Comparison of ENCODE assay signal across 12 cellular contexts in the genomic region with DNA sequence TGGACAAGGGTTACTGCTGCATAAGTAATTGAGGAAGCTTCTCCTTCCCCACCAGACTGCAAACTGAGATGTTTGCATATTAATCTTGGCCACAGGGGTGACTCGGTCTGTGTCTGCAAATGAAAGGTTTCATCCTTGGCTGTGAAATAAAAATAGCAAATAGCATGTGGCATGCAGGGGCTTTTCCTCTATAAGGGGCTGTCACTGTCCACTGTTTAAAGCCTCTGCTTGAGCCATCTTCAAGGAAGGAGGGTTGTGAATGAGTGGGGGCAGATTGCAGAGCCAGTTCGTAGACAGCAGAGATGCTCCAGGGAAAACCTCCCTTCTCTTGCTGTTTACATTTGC. TPM values are rescaled to one million over a fixed set of nuclear protein-coding genes. Genes with fewer than 3 reads are reported as not detected.
A peak's percentile ranks its signal among the peaks of the same experiment; 100 is the strongest.
DNase-seq lines count a peak whose midpoint lies in the region; ATAC-seq and TF ChIP-seq lines count a peak whose summit lies in the region.
"Had no signal": no experiment of that assay in that cellular context is flagged by ENCODE, and none has a peak within 500 bp of the region (broad histone marks: within the 10 kb centered on the region; RNA-seq: fewer than 3 reads in every experiment).

No MANE protein-coding gene starts in this region.

- H2AFZ ChIP-seq in ACC112 (ENCODE audit: low read length, unreplicated experiment), result no peak overlapping the region

- H3K27me3 ChIP-seq in ACC112 (ENCODE audit: insufficient read depth, low read length), result no peaks in the 10 kb centered on the region
- no peaks in the 10 kb centered on the region for H3K27me3 ChIP-seq in ascending aorta

- H3K4me3 ChIP-seq in ACC112 (ENCODE audit: low read depth, low read length) (peak overlapping the region; percentile 42; the same call in 1 of the 2 replicates), ascending aorta (no peak overlapping the region)

- no peaks in the 10 kb centered on the region for H3K79me2 ChIP-seq in ACC112 (ENCODE audit: control insufficient read depth, insufficient read depth, low read length, unreplicated experiment)

- H3K9me3 ChIP-seq in KOPT-K1 (ENCODE audit: insufficient read depth, low read length, poor library complexity, severe bottlenecking) (no peaks in the 10 kb centered on the region), ascending aorta (no peaks in the 10 kb centered on the region)

- POLR2A ChIA-PET in HEK293T (lab: Yijun Ruan, JAX), result no interaction called here

- ATAC-seq in GM19023 (IDR thresholded peaks at IDR 0.05; ENCODE audit: unreplicated experiment), result peak; percentile 25

- no peak for DNase-seq in ascending aorta (ENCODE audit: low spot score in 2 of 2)
- no peak for DNase-seq in NCI-H82 (lab: John Stamatoyannopoulos, UW)
- no peak for DNase-seq in medulla oblongata (ENCODE audit: extremely low spot score)
- no peak for DNase-seq in amygdala (lab: John Stamatoyannopoulos, UW)
- DNase-seq in HEK293T (ENCODE audit: extremely low spot score), result no peak
- DNase-seq: activated naive CD4-positive, alpha-beta T cell; endodermal cell; NCI-H146 had no signal

- CTCF ChIA-PET in HEK293T (lab: Yijun Ruan, JAX), result no interaction called here

- peaks cover 53% of the 10 kb centered on the region for H3K4me1 ChIP-seq in ACC112 (ENCODE audit: control insufficient read depth, insufficient read depth, low read length, unreplicated experiment)
- peaks cover 0 to 15% of the 10 kb centered on the region in 2 donors for H3K4me1 ChIP-seq in ascending aorta

- no peaks in the 10 kb centered on the region for H3K36me3 ChIP-seq in ACC112 (ENCODE audit: insufficient read depth, low read length)
- H3K36me3 ChIP-seq in KOPT-K1 (ENCODE audit: insufficient read depth, low read length), result no peaks in the 10 kb centered on the region
- H3K36me3 ChIP-seq in ascending aorta, result no peaks in the 10 kb centered on the region

- H3K27ac ChIP-seq in ACC112 (ENCODE audit: low read depth, low read length) (no peak overlapping the region), KOPT-K1 (ENCODE audit: low read depth, low read length, poor library complexity, severe bottlenecking) (peak overlapping the region; percentile 56), ascending aorta (peak overlapping the region; percentile 15 to 35)

- TF ChIP-seq CTCF in ascending aorta (IDR thresholded peaks at IDR 0.05), result no peak

- intact Hi-C loops in ascending aorta (cut with DNase I), result loop anchor here (5.0 kb wide), 1 partner anchor 69 kb away; no protein-coding TSS in a partner anchor

TF ChIP-seq in HEK293T, 16 proteins besides CTCF, POLR2A, EP300 and RAD21:
- TF ChIP-seq SP1 (IDR thresholded peaks at IDR 0.05) (no peak), ARNT (IDR thresholded peaks at IDR 0.05) (no peak), LEF1 (IDR thresholded peaks at IDR 0.05; ENCODE audit: borderline replicate concordance) (no peak), FOXK2 (IDR thresholded peaks at IDR 0.05) (no peak), ELF4 (IDR thresholded peaks at IDR 0.05) (no peak), HDGF (IDR thresholded peaks at IDR 0.05; ENCODE audit: borderline replicate concordance) (no peak), FOXM1 (IDR thresholded peaks at IDR 0.05; ENCODE audit: borderline replicate concordance) (no peak), FOXA1 (IDR thresholded peaks at IDR 0.05) (no peak), ZNF384 (IDR thresholded peaks at IDR 0.05) (no peak), BHLHE40 (IDR thresholded peaks at IDR 0.05; ENCODE audit: borderline replicate concordance) (no peak), L3MBTL2 (conservative IDR thresholded peaks at IDR 0.05) (no peak), SUZ12 (IDR thresholded peaks at IDR 0.05) (no peak), NFRKB (IDR thresholded peaks at IDR 0.05) (no peak), TARDBP (IDR thresholded peaks at IDR 0.05) (no peak), CTBP1 (IDR thresholded peaks at IDR 0.05; ENCODE audit: borderline replicate concordance) (no peak)
- TF ChIP-seq, protein P1, sequence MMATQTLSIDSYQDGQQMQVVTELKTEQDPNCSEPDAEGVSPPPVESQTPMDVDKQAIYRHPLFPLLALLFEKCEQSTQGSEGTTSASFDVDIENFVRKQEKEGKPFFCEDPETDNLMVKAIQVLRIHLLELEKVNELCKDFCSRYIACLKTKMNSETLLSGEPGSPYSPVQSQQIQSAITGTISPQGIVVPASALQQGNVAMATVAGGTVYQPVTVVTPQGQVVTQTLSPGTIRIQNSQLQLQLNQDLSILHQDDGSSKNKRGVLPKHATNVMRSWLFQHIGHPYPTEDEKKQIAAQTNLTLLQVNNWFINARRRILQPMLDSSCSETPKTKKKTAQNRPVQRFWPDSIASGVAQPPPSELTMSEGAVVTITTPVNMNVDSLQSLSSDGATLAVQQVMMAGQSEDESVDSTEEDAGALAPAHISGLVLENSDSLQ (IDR thresholded peaks at IDR 0.05), result no peak

RNA-seq across cellular contexts. Expression of a gene that starts 33.3 kb away (rescaled TPM):
- total RNA-seq in ascending aorta, result 2,397 TPM

RNA-seq across cellular contexts. Expression of a gene that starts 36.3 kb away (rescaled TPM):
- not detected for total RNA-seq in ascending aorta
- total RNA-seq: endodermal cell, kidney epithelial cell had no signal
